1 cellular context compared by ENCODE assay signal in genomic region chr12:115190191-115190590, GRCh38.
TF ChIP-seq lines count a peak whose summit lies in the region.

No MANE protein-coding gene starts in this region.

TF ChIP-seq in H1, 55 proteins besides CTCF, POLR2A, EP300 and RAD21 (continued from another document):
- TF ChIP-seq BACH1 (IDR thresholded peaks at IDR 0.05; ENCODE audit: low read length) (no peak), CHD1 (IDR thresholded peaks at IDR 0.05; ENCODE audit: low read depth, low read length) (no peak), YY1 (IDR thresholded peaks at IDR 0.05; ENCODE audit: low read depth, low read length) (no peak), HDAC2 (IDR thresholded peaks at IDR 0.05; ENCODE audit: borderline replicate concordance in 1 of 2, low read depth in 2 of 2, low read length in 2 of 2) (no peak), SIRT6 (IDR thresholded peaks at IDR 0.05; ENCODE audit: low read length) (no peak)
